ENCODE assay signal across 30 cellular contexts in genomic region chr18:6096747-6097146, GRCh38.
"Had no signal": no experiment of that assay in that cellular context is flagged by ENCODE, and none has a peak within 500 bp of the region (broad histone marks: within the 10 kb centered on the region; RNA-seq: fewer than 3 reads in every experiment).

No MANE protein-coding gene starts in this region.

- H3K4me1 Mint-ChIP-seq: activated CD4-positive, alpha-beta T cell treated with anti-CD3 and anti-CD28 coated beads for 36 hours; activated CD4-positive, alpha-beta T cell treated with anti-CD3 and anti-CD28 coated beads, Interleukin-2, amount 10 ng/mL, durations not matched to agents 24 days and 14 days; activated CD8-positive, alpha-beta memory T cell treated with anti-CD3 and anti-CD28 coated beads, Interleukin-2, amount 10 ng/mL, durations not matched to agents 7 days and 5 days; activated naive CD4-positive, alpha-beta T cell treated with anti-CD3 and anti-CD28 coated beads, Interleukin-2, amount 10 ng/mL, durations not matched to agents 7 days and 5 days; activated naive CD8-positive, alpha-beta T cell treated with anti-CD3 and anti-CD28 coated beads, Interleukin-2, amount 10 ng/mL, durations not matched to agents 7 days and 5 days had no signal

- H3K36me3 Mint-ChIP-seq: activated CD4-positive, alpha-beta memory T cell treated with anti-CD3 and anti-CD28 coated beads for 36 hours; activated CD8-positive, alpha-beta memory T cell treated with anti-CD3 and anti-CD28 coated beads, Interleukin-2, amount 10 ng/mL, durations not matched to agents 7 days and 5 days; activated naive CD4-positive, alpha-beta T cell treated with anti-CD3 and anti-CD28 coated beads, Interleukin-2, amount 10 ng/mL, durations not matched to agents 7 days and 5 days; activated naive CD4-positive, alpha-beta T cell treated with anti-CD3 and anti-CD28 coated beads, Interleukin-2, amount 50 U/mL, for 72 hours; activated naive CD8-positive, alpha-beta T cell treated with anti-CD3 and anti-CD28 coated beads, Interleukin-2, amount 10 ng/mL, durations not matched to agents 7 days and 5 days had no signal

- H3K9me3 ChIP-seq: ascending aorta, colonic mucosa, esophagus muscularis mucosa, gastrocnemius medialis had no signal

- H3K4me3 ChIP-seq: ascending aorta, colonic mucosa, dorsolateral prefrontal cortex, esophagus muscularis mucosa, gastrocnemius medialis, heart left ventricle had no signal

- H3K4me3 Mint-ChIP-seq: activated CD4-positive, alpha-beta memory T cell treated with anti-CD3 and anti-CD28 coated beads for 36 hours; activated CD4-positive, alpha-beta T cell treated with anti-CD3 and anti-CD28 coated beads for 36 hours; activated CD4-positive, alpha-beta T cell treated with anti-CD3 and anti-CD28 coated beads, Interleukin-2, amount 10 ng/mL, durations not matched to agents 24 days and 14 days; activated CD8-positive, alpha-beta memory T cell treated with anti-CD3 and anti-CD28 coated beads, Interleukin-2, amount 10 ng/mL, durations not matched to agents 7 days and 5 days; activated CD8-positive, alpha-beta T cell treated with anti-CD3 and anti-CD28 coated beads, Interleukin-2, amount 10 ng/mL, durations not matched to agents 7 days and 5 days; activated naive CD4-positive, alpha-beta T cell treated with anti-CD3 and anti-CD28 coated beads, Interleukin-2, amount 10 ng/mL, durations not matched to agents 7 days and 5 days; activated naive CD8-positive, alpha-beta T cell treated with anti-CD3 and anti-CD28 coated beads, Interleukin-2, amount 10 ng/mL, durations not matched to agents 7 days and 5 days; activated T-cell treated with anti-CD3 and anti-CD28 coated beads, Interleukin-2, amount 50 U/mL, for 72 hours; dendritic cell treated with granulocyte-macrophage colony-stimulating factor and Interleukin-4, amounts not matched to agents 40 ng/mL and 50 ng/mL, for 4 days had no signal

- H3K4me1 ChIP-seq: ascending aorta, colonic mucosa, esophagus muscularis mucosa, foreskin keratinocyte, gastrocnemius medialis, heart left ventricle had no signal

- ATAC-seq: activated CD4-positive, alpha-beta T cell treated with anti-CD3 and anti-CD28 coated beads for 36 hours; activated CD8-positive, alpha-beta memory T cell treated with anti-CD3 and anti-CD28 coated beads, Interleukin-2, amount 10 ng/mL, durations not matched to agents 7 days and 5 days; activated CD8-positive, alpha-beta T cell treated with anti-CD3 and anti-CD28 coated beads, Interleukin-2, amount 10 ng/mL, durations not matched to agents 7 days and 5 days; activated naive CD4-positive, alpha-beta T cell treated with anti-CD3 and anti-CD28 coated beads, Interleukin-2, amount 50 U/mL, for 72 hours; activated T-cell treated with anti-CD3 and anti-CD28 coated beads, Interleukin-2, amount 50 U/mL, for 72 hours; foreskin keratinocyte; gastrocnemius medialis; heart left ventricle had no signal

- H3K36me3 ChIP-seq: ascending aorta, brain microvascular endothelial cell, colonic mucosa, esophagus muscularis mucosa, gastrocnemius medialis had no signal

- H3K9me3 Mint-ChIP-seq: activated CD4-positive, alpha-beta memory T cell treated with anti-CD3 and anti-CD28 coated beads for 36 hours; activated CD4-positive, alpha-beta T cell treated with anti-CD3 and anti-CD28 coated beads, Interleukin-2, amount 10 ng/mL, durations not matched to agents 24 days and 14 days; activated naive CD4-positive, alpha-beta T cell treated with anti-CD3 and anti-CD28 coated beads, Interleukin-2, amount 10 ng/mL, durations not matched to agents 7 days and 5 days; activated naive CD4-positive, alpha-beta T cell treated with anti-CD3 and anti-CD28 coated beads, Interleukin-2, amount 50 U/mL, for 72 hours; activated naive CD8-positive, alpha-beta T cell treated with anti-CD3 and anti-CD28 coated beads, Interleukin-2, amount 10 ng/mL, durations not matched to agents 7 days and 5 days; activated T-cell treated with anti-CD3 and anti-CD28 coated beads, Interleukin-2, amount 50 U/mL, for 72 hours; dendritic cell treated with granulocyte-macrophage colony-stimulating factor and Interleukin-4, amounts not matched to agents 40 ng/mL and 50 ng/mL, for 4 days had no signal

- H3K27ac Mint-ChIP-seq: activated CD4-positive, alpha-beta memory T cell treated with anti-CD3 and anti-CD28 coated beads for 36 hours; activated CD4-positive, alpha-beta T cell treated with anti-CD3 and anti-CD28 coated beads for 36 hours; activated CD4-positive, alpha-beta T cell treated with anti-CD3 and anti-CD28 coated beads, Interleukin-2, amount 10 ng/mL, durations not matched to agents 24 days and 14 days; activated CD8-positive, alpha-beta memory T cell treated with anti-CD3 and anti-CD28 coated beads, Interleukin-2, amount 10 ng/mL, durations not matched to agents 7 days and 5 days; activated CD8-positive, alpha-beta T cell treated with anti-CD3 and anti-CD28 coated beads, Interleukin-2, amount 10 ng/mL, durations not matched to agents 7 days and 5 days; activated naive CD4-positive, alpha-beta T cell treated with anti-CD3 and anti-CD28 coated beads, Interleukin-2, amount 10 ng/mL, durations not matched to agents 7 days and 5 days; activated naive CD4-positive, alpha-beta T cell treated with anti-CD3 and anti-CD28 coated beads, Interleukin-2, amount 50 U/mL, for 72 hours; activated naive CD8-positive, alpha-beta T cell treated with anti-CD3 and anti-CD28 coated beads, Interleukin-2, amount 10 ng/mL, durations not matched to agents 7 days and 5 days; activated T-cell treated with anti-CD3 and anti-CD28 coated beads, Interleukin-2, amount 50 U/mL, for 72 hours; dendritic cell treated with granulocyte-macrophage colony-stimulating factor and Interleukin-4, amounts not matched to agents 40 ng/mL and 50 ng/mL, for 4 days had no signal

- H3K27me3 ChIP-seq: ascending aorta, brain microvascular endothelial cell, colonic mucosa, dorsolateral prefrontal cortex, esophagus muscularis mucosa, foreskin keratinocyte, gastrocnemius medialis, heart left ventricle had no signal

- DNase-seq: activated CD4-positive, alpha-beta memory T cell treated with anti-CD3 and anti-CD28 coated beads for 36 hours; activated CD4-positive, alpha-beta T cell treated with anti-CD3 and anti-CD28 coated beads for 36 hours; activated CD4-positive, alpha-beta T cell treated with anti-CD3 and anti-CD28 coated beads, Interleukin-2, amount 10 ng/mL, durations not matched to agents 24 days and 14 days; activated CD4-positive, CD25-positive, alpha-beta regulatory T cell; activated CD4-positive, CD25-positive, alpha-beta regulatory T cell treated with anti-CD3 and anti-CD28 coated beads, Interleukin-2, amount 50 U/mL, for 72 hours; activated CD8-positive, alpha-beta memory T cell treated with anti-CD3 and anti-CD28 coated beads, Interleukin-2, amount 10 ng/mL, durations not matched to agents 7 days and 5 days; activated CD8-positive, alpha-beta memory T cell treated with anti-CD3 and anti-CD28 coated beads, Interleukin-2, amount 50 U/mL, for 4 hours; activated CD8-positive, alpha-beta T cell treated with anti-CD3 and anti-CD28 coated beads, Interleukin-2, amount 10 ng/mL, durations not matched to agents 7 days and 5 days; activated gamma-delta T cell; activated naive CD4-positive, alpha-beta T cell; activated naive CD4-positive, alpha-beta T cell treated with anti-CD3 and anti-CD28 coated beads, Interleukin-2, amount 10 ng/mL, durations not matched to agents 7 days and 5 days; activated naive CD8-positive, alpha-beta T cell treated with anti-CD3 and anti-CD28 coated beads, Interleukin-2, amount 10 ng/mL, durations not matched to agents 7 days and 5 days; activated T-cell treated with anti-CD3 and anti-CD28 coated beads, Interleukin-2, amount 50 U/mL, for 1 hour; activated T-cell treated with anti-CD3 and anti-CD28 coated beads, Interleukin-2, amount 50 U/mL, for 72 hours; brain microvascular endothelial cell; central memory CD4-positive, alpha-beta T cell; cerebellar nuclear complex; colonic mucosa; dorsolateral prefrontal cortex; effector memory CD4-positive, alpha-beta T cell; erythroblast; foreskin keratinocyte; gastrocnemius medialis; glutamatergic neuron; heart left ventricle; T-helper 2 cell had no signal

- H3K27ac ChIP-seq: ascending aorta, brain microvascular endothelial cell, colonic mucosa, dorsolateral prefrontal cortex, esophagus muscularis mucosa, foreskin keratinocyte, gastrocnemius medialis, heart left ventricle had no signal

- H3K27me3 Mint-ChIP-seq: activated CD4-positive, alpha-beta memory T cell treated with anti-CD3 and anti-CD28 coated beads for 36 hours; activated CD4-positive, alpha-beta T cell treated with anti-CD3 and anti-CD28 coated beads, Interleukin-2, amount 10 ng/mL, durations not matched to agents 24 days and 14 days; activated CD8-positive, alpha-beta memory T cell treated with anti-CD3 and anti-CD28 coated beads, Interleukin-2, amount 10 ng/mL, durations not matched to agents 7 days and 5 days; activated naive CD4-positive, alpha-beta T cell treated with anti-CD3 and anti-CD28 coated beads, Interleukin-2, amount 10 ng/mL, durations not matched to agents 7 days and 5 days; activated naive CD8-positive, alpha-beta T cell treated with anti-CD3 and anti-CD28 coated beads, Interleukin-2, amount 10 ng/mL, durations not matched to agents 7 days and 5 days; dendritic cell treated with granulocyte-macrophage colony-stimulating factor and Interleukin-4, amounts not matched to agents 40 ng/mL and 50 ng/mL, for 4 days had no signal
